Comparison of ENCODE assay signal across 13 cellular contexts in genomic region chr4:100913685-100914084, GRCh38.
"Had no signal": no experiment of that assay in that cellular context is flagged by ENCODE, and none has a peak within 500 bp of the region (broad histone marks: within the 10 kb centered on the region; RNA-seq: fewer than 3 reads in every experiment).

No MANE protein-coding gene starts in this region.

- H3K9me3 ChIP-seq: ovary, suprapubic skin had no signal

- H3K36me3 Mint-ChIP-seq: type B pancreatic cell had no signal

- H3K27ac ChIP-seq: dorsolateral prefrontal cortex, ovary, suprapubic skin had no signal

- H3K27me3 Mint-ChIP-seq: type B pancreatic cell had no signal

- H3K4me1 Mint-ChIP-seq: activated CD4-positive, alpha-beta T cell treated with anti-CD3 and anti-CD28 coated beads, Interleukin-2, amount 10 ng/mL, durations not matched to agents 24 days and 14 days had no signal

- H3K4me3 ChIP-seq: dorsolateral prefrontal cortex, ovary, suprapubic skin had no signal

- DNase-seq: activated CD4-positive, alpha-beta T cell treated with anti-CD3 and anti-CD28 coated beads, Interleukin-2, amount 10 ng/mL, durations not matched to agents 24 days and 14 days; activated naive CD4-positive, alpha-beta T cell treated with Interleukin-2 at 50 U/mL for 16 hours; dorsolateral prefrontal cortex; hypothalamus; kidney; left ventricle myocardium superior; ovary; stimulated activated CD4-positive, alpha-beta T cell treated with anti-CD3 and anti-CD28 coated beads, Interleukin-2, amount 100 ng/mL, for 48 hours; stimulated activated naive CD8-positive, alpha-beta T cell treated with anti-CD3 and anti-CD28 coated beads, Interleukin-15, Interleukin-2, amounts not matched to agents 100 U/mL and 50 U/mL, for 24 hours; T1000 had no signal

- H3K4me3 Mint-ChIP-seq: activated CD4-positive, alpha-beta T cell treated with anti-CD3 and anti-CD28 coated beads, Interleukin-2, amount 10 ng/mL, durations not matched to agents 24 days and 14 days; type B pancreatic cell had no signal

- H3K27ac Mint-ChIP-seq: activated CD4-positive, alpha-beta T cell treated with anti-CD3 and anti-CD28 coated beads, Interleukin-2, amount 10 ng/mL, durations not matched to agents 24 days and 14 days; type B pancreatic cell had no signal

- H3K9me3 Mint-ChIP-seq: type B pancreatic cell had no signal

- H3K36me3 ChIP-seq: ovary, suprapubic skin had no signal

- H3K4me1 ChIP-seq: suprapubic skin had no signal

- ATAC-seq: esophagus mucosa; left ventricle myocardium superior; stimulated activated naive CD8-positive, alpha-beta T cell treated with anti-CD3 and anti-CD28 coated beads, Interleukin-15, Interleukin-2, amounts not matched to agents 100 U/mL and 50 U/mL, for 24 hours had no signal

- H3K27me3 ChIP-seq: dorsolateral prefrontal cortex, ovary, suprapubic skin had no signal
